15 cellular contexts compared by ENCODE assay signal in genomic region chr1:225815526-225816178, GRCh38. TPM values are rescaled to one million over a fixed set of nuclear protein-coding genes. Genes with fewer than 3 reads are reported as not detected.
DNase-seq lines count a peak whose midpoint lies in the region; ATAC-seq and TF ChIP-seq lines count a peak whose summit lies in the region.
"Had no signal": no experiment of that assay in that cellular context is flagged by ENCODE, and none has a peak within 500 bp of the region (broad histone marks: within the 10 kb centered on the region; RNA-seq: fewer than 3 reads in every experiment).

No MANE protein-coding gene starts in this region.

- DNase-seq in right atrium auricular region (ENCODE audit: low spot score) (no peak), Right ventricle myocardium superior (no peak), germinal center (ENCODE audit: low spot score) (no peak), substantia nigra (lab: John Stamatoyannopoulos, UW) (no peak)
- DNase-seq in activated CD4-positive, alpha-beta T cell treated with anti-CD3 and anti-CD28 coated beads for 1 hour = no peak
- DNase-seq: activated CD4-positive, alpha-beta T cell treated with anti-CD3 and anti-CD28 coated beads, Interleukin-2, amount 50 U/mL, for 4 hours; body of pancreas; NCI-H82; SHP77 treated with DMSO at 0.1 percent for 48 hours; stimulated activated CD4-positive, alpha-beta T cell treated with anti-CD3 and anti-CD28 coated beads, Interleukin-12 subunit alpha, Interleukin-12 subunit beta, amount 100 ng/mL, for 4 hours; T-helper 9 cell; trophoblast cell had no signal

- peak overlapping the region in 3 of 5 experiments; percentile 64 to 86 (median 73) for H3K27ac Mint-ChIP-seq in brain

- ATAC-seq in Right ventricle myocardium superior (ENCODE audit: poor library complexity) = no peak
- ATAC-seq: body of pancreas had no signal

- H3K9me3 ChIP-seq in right atrium auricular region (no peaks in the 10 kb centered on the region), muscle layer of colon (ENCODE audit: low read length) (no peaks in the 10 kb centered on the region)
- H3K9me3 ChIP-seq: body of pancreas had no signal

- intact Hi-C loops in Right ventricle myocardium superior (cut with DNase I) = no loop called here

- WGBS in urinary bladder = 88% methylated on average over 17 of the region's 17 CpGs

- peaks cover 0 to 3% (median 0%) of the 10 kb centered on the region in 5 experiments for H3K9me3 Mint-ChIP-seq in brain

- H3K36me3 ChIP-seq in right atrium auricular region = no peaks in the 10 kb centered on the region
- no peaks in the 10 kb centered on the region for H3K36me3 ChIP-seq in muscle layer of colon (ENCODE audit: insufficient read depth, low read length)
- H3K36me3 ChIP-seq in urinary bladder (ENCODE audit: insufficient read depth) = no peaks in the 10 kb centered on the region

- TF ChIP-seq CTCF in right atrium auricular region (IDR thresholded peaks at IDR 0.05) (no peak), brain (conservative IDR thresholded peaks at IDR 0.05) (no peak)

- peaks cover 77% of the 10 kb centered on the region for H3K4me1 Mint-ChIP-seq in brain

- no peak overlapping the region for H3K4me3 Mint-ChIP-seq in brain

- H3K4me1 ChIP-seq in right atrium auricular region = peaks cover 0 to 94% of the 10 kb centered on the region in 2 donors
- H3K4me1 ChIP-seq in muscle layer of colon (ENCODE audit: insufficient read depth, low read length) = peaks cover 91% of the 10 kb centered on the region
- H3K4me1 ChIP-seq in urinary bladder (ENCODE audit: insufficient read depth) = peaks cover 3% of the 10 kb centered on the region

- peaks cover 12% of the 10 kb centered on the region for H3K36me3 Mint-ChIP-seq in brain

- no peaks in the 10 kb centered on the region for H3K27me3 ChIP-seq in right atrium auricular region
- H3K27me3 ChIP-seq in muscle layer of colon (ENCODE audit: control insufficient read depth in 1 of 2, insufficient read depth in 2 of 2, low read length in 2 of 2) = no peaks in the 10 kb centered on the region
- H3K27me3 ChIP-seq: body of pancreas had no signal

- no peaks in the 10 kb centered on the region for H3K27me3 Mint-ChIP-seq in brain

- H3K4me3 ChIP-seq in right atrium auricular region = no peak overlapping the region
- no peak overlapping the region for H3K4me3 ChIP-seq in muscle layer of colon (ENCODE audit: low read depth in 1 of 2, low read length in 2 of 2)
- no peak overlapping the region for H3K4me3 ChIP-seq in urinary bladder (ENCODE audit: low read depth, low read length)
- H3K4me3 ChIP-seq: body of pancreas had no signal

- H3K27ac ChIP-seq in right atrium auricular region (peak overlapping the region; percentile 55 to 84), muscle layer of colon (ENCODE audit: low read depth, low read length) (peak overlapping the region; percentile 7), urinary bladder (ENCODE audit: low read depth) (peak overlapping the region; percentile 34), substantia nigra (ENCODE audit: low read depth, low read length, poor library complexity, severe bottlenecking) (no peak overlapping the region)

- no peak overlapping the region for H3K9ac ChIP-seq in muscle layer of colon (ENCODE audit: low read length)

RNA-seq across cellular contexts. Expression of gene EPHX1, which starts 5.7 kb away (rescaled TPM):
- 10 to 100 TPM; 57.7 to 66.0 TPM for total RNA-seq in right atrium auricular region
- 68.6 TPM for total RNA-seq in Right ventricle myocardium superior
- polyA plus RNA-seq in brain (ENCODE audit: insufficient read depth, low read depth, low replicate concordance) = 238 TPM
- 18.1 TPM for total RNA-seq in urinary bladder
- polyA plus RNA-seq in urinary bladder = 156 TPM

RNA-seq across cellular contexts. Expression of gene SRP9, which starts 38.0 kb away (rescaled TPM):
- total RNA-seq in right atrium auricular region (100 to 1,000 TPM; 143 to 216 TPM), Right ventricle myocardium superior (188 TPM), urinary bladder (389 TPM)
- polyA plus RNA-seq in brain (ENCODE audit: insufficient read depth, low read depth, low replicate concordance) (251 TPM), urinary bladder (236 TPM)
